In genomic region chr3:9249273-9250192, GRCh38 we compare ENCODE assay signal across 2 cellular contexts.
A peak's percentile ranks its signal among the peaks of the same experiment; 100 is the strongest.
TF ChIP-seq lines count a peak whose summit lies in the region.

Gene SRGAP3 (minus strand): TSS chr3:9249646. CDS start chr3:9248951, 695 bp downstream.

TF ChIP-seq in GM23338, 12 proteins besides CTCF, POLR2A, EP300 and RAD21 (continued from another document):
- TF ChIP-seq ZNF462 (CRISPR knock-in tag; IDR thresholded peaks at IDR 0.05) (no peak), POLR2AphosphoS5 (IDR thresholded peaks at IDR 0.05; ENCODE audit: low read depth) (peak; percentile 79)

TF ChIP-seq in neural cell, 6 proteins besides CTCF, POLR2A, EP300 and RAD21 (continued from another document):
- peak; percentile 83 for TF ChIP-seq REST (IDR thresholded peaks at IDR 0.05; ENCODE audit: borderline replicate concordance)
- TF ChIP-seq EZH2 (IDR thresholded peaks at IDR 0.05; ENCODE audit: borderline replicate concordance, insufficient read depth, low read length, poor library complexity, severe bottlenecking): no peak
